In genomic region chr15:72312605-72313447, GRCh38 we compare ENCODE assay signal across 8 cellular contexts. TPM values are rescaled to one million over a fixed set of nuclear protein-coding genes. Genes with fewer than 3 reads are reported as not detected.
DNase-seq lines count a peak whose midpoint lies in the region; ATAC-seq and TF ChIP-seq lines count a peak whose summit lies in the region.

No MANE protein-coding gene starts in this region.

- H3K4me3 ChIP-seq in epithelial cell of esophagus (ENCODE audit: low read length), result no peak overlapping the region

- DNase-seq in NOMO-1 (lab: John Stamatoyannopoulos, UW; ENCODE audit: unreplicated experiment in 2 of 2), result peak; percentile 26 to 66
- peak; percentile 26 to 30 for DNase-seq in activated CD8-positive, alpha-beta memory T cell treated with anti-CD3 and anti-CD28 coated beads for 1 hour (ENCODE audit: extremely low read depth in 1 of 2, low read depth in 1 of 2)
- peak; percentile 67 for DNase-seq in epithelial cell of esophagus (ENCODE audit: low read depth)
- DNase-seq in naive B cell, result peak; percentile 56
- DNase-seq in stimulated activated naive CD8-positive, alpha-beta T cell treated with anti-CD3 and anti-CD28 coated beads, Interleukin-15, amount 100 ng/mL, for 72 hours, result peak; percentile 49 to 66
- DNase-seq in OCI-M2 (lab: John Stamatoyannopoulos, UW; ENCODE audit: unreplicated experiment), result no peak

- H3K36me3 Mint-ChIP-seq in naive B cell, result no peaks in the 10 kb centered on the region

- H3K27me3 Mint-ChIP-seq in naive B cell, result no peaks in the 10 kb centered on the region
- H3K27me3 Mint-ChIP-seq in stimulated activated naive CD8-positive, alpha-beta T cell treated with anti-CD3 and anti-CD28 coated beads, Interleukin-15, amount 100 ng/mL, for 72 hours, result no peaks in the 10 kb centered on the region

- H3K4me3 Mint-ChIP-seq in naive B cell, result no peak overlapping the region
- no peak overlapping the region for H3K4me3 Mint-ChIP-seq in stimulated activated naive CD8-positive, alpha-beta T cell treated with anti-CD3 and anti-CD28 coated beads, Interleukin-15, amount 100 ng/mL, for 72 hours

- peak; percentile 86 for ATAC-seq in HG03521 (IDR thresholded peaks at IDR 0.05; ENCODE audit: unreplicated experiment)
- peak; percentile 90 to 92 for ATAC-seq in naive B cell (ENCODE audit: low read depth in 2 of 2)
- ATAC-seq in stimulated activated naive CD8-positive, alpha-beta T cell treated with anti-CD3 and anti-CD28 coated beads, Interleukin-15, amount 100 ng/mL, for 72 hours, result peak; percentile 95

- TF ChIP-seq CTCF in GM12872 (IDR thresholded peaks at IDR 0.05; ENCODE audit: insufficient read depth, low read depth, low read length) (peak; percentile 87), epithelial cell of esophagus (IDR thresholded peaks at IDR 0.05; ENCODE audit: insufficient read depth, low read depth, low read length, missing control alignments) (peak; percentile 88)

- H3K9me3 Mint-ChIP-seq in naive B cell, result no peaks in the 10 kb centered on the region
- H3K9me3 Mint-ChIP-seq in stimulated activated naive CD8-positive, alpha-beta T cell treated with anti-CD3 and anti-CD28 coated beads, Interleukin-15, amount 100 ng/mL, for 72 hours, result no peaks in the 10 kb centered on the region

- peak overlapping the region in 4 of 6 donors; percentile 19 to 75 (median 36) for H3K27ac Mint-ChIP-seq in naive B cell
- no peak overlapping the region for H3K27ac Mint-ChIP-seq in stimulated activated naive CD8-positive, alpha-beta T cell treated with anti-CD3 and anti-CD28 coated beads, Interleukin-15, amount 100 ng/mL, for 72 hours

- H3K4me1 Mint-ChIP-seq in naive B cell, result no peaks in the 10 kb centered on the region
- H3K4me1 Mint-ChIP-seq in stimulated activated naive CD8-positive, alpha-beta T cell treated with anti-CD3 and anti-CD28 coated beads, Interleukin-15, amount 100 ng/mL, for 72 hours, result no peaks in the 10 kb centered on the region

RNA-seq across cellular contexts. Expression of gene CELF6, which starts 7.1 kb away (rescaled TPM):
- under 1 TPM in 2 of 6 donors, not detected in 4; 0.20 to 0.21 TPM for polyA plus RNA-seq in naive B cell (ENCODE audit: low read depth in 6 of 6)

RNA-seq across cellular contexts. Expression of gene PARP6, which starts 40.5 kb away (rescaled TPM):
- polyA plus RNA-seq in naive B cell (ENCODE audit: low read depth in 6 of 6), result 10 to 100 TPM; 22.5 to 55.4 (median 28.4) TPM

Comparison
In these comparisons a context has a peak if more than half of its experiments do, and no peak if none do; other contexts are left out.
1. H3K27ac Mint-ChIP-seq: peak in naive B cell (4 of 6); none in stimulated activated naive CD8-positive, alpha-beta T cell treated with anti-CD3 and anti-CD28 coated beads, Interleukin-15, amount 100 ng/mL, for 72 hours (0 of 2).
2. Peak in every context shown above with its lines, with median percentiles within 50 percentile points of each other: ATAC-seq.